ENCODE assay signal across 1 cellular context in the genomic region with DNA sequence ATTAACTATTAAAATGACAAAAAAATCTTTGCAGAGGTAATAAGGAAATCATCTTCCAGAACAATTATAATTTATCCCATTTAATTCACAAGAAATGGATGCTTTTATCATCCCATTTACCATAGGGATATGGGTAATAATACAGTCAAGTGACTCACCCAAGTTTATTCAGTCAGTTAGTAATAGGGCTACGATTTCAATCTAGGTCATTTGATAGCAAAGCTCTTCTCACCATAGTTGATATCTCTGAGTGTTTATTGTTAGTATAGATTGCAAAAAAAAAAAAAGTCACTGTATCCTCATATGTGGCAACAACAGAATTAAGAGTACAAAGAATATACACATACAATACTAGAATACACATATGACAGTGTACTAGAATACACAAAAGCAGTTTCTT.
TF ChIP-seq lines count a peak whose summit lies in the region.

No MANE protein-coding gene starts in this region.

TF ChIP-seq in GM23338, 12 proteins besides CTCF, POLR2A, EP300 and RAD21 (continued from another document):
- TF ChIP-seq ZNF462 (CRISPR knock-in tag; IDR thresholded peaks at IDR 0.05), result no peak
- TF ChIP-seq JUNB (IDR thresholded peaks at IDR 0.05; ENCODE audit: unreplicated experiment), result no peak
- TF ChIP-seq ZNF114 (CRISPR knock-in tag; IDR thresholded peaks at IDR 0.05), result no peak
- TF ChIP-seq EZH2 (IDR thresholded peaks at IDR 0.05; ENCODE audit: low read depth, unreplicated experiment), result no peak
- no peak for TF ChIP-seq POLR2AphosphoS5 (IDR thresholded peaks at IDR 0.05; ENCODE audit: low read depth)
- TF ChIP-seq, protein P1, sequence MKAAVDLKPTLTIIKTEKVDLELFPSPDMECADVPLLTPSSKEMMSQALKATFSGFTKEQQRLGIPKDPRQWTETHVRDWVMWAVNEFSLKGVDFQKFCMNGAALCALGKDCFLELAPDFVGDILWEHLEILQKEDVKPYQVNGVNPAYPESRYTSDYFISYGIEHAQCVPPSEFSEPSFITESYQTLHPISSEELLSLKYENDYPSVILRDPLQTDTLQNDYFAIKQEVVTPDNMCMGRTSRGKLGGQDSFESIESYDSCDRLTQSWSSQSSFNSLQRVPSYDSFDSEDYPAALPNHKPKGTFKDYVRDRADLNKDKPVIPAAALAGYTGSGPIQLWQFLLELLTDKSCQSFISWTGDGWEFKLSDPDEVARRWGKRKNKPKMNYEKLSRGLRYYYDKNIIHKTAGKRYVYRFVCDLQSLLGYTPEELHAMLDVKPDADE (IDR thresholded peaks at IDR 0.05), result no peak
- TF ChIP-seq NANOG (IDR thresholded peaks at IDR 0.05; ENCODE audit: borderline replicate concordance), result no peak
- no peak for TF ChIP-seq CREB1 (CRISPR knock-in tag; IDR thresholded peaks at IDR 0.05; ENCODE audit: low read depth)
TF ChIP-seq in GM23338: peak in this region for 0.
